8 cellular contexts compared by ENCODE assay signal in genomic region chr1:40801742-40802077, GRCh38. TPM values are rescaled to one million over a fixed set of nuclear protein-coding genes. Genes with fewer than 3 reads are reported as not detected.
DNase-seq lines count a peak whose midpoint lies in the region; ATAC-seq and TF ChIP-seq lines count a peak whose summit lies in the region.

No MANE protein-coding gene starts in this region.

- no peak for TF ChIP-seq POLR2A in thyroid gland (IDR thresholded peaks at IDR 0.05)

- H3K9ac ChIP-seq in muscle layer of colon (ENCODE audit: low read length): peak overlapping the region; percentile 66

- H3K4me1 ChIP-seq in right atrium auricular region (peaks cover 0 to 45% of the 10 kb centered on the region in 2 donors), muscle layer of colon (ENCODE audit: insufficient read depth, low read length) (peaks cover 73% of the 10 kb centered on the region), thyroid gland (peaks cover 8 to 25% of the 10 kb centered on the region in 2 donors)

- TF ChIP-seq CTCF in right atrium auricular region (IDR thresholded peaks at IDR 0.05) (no peak), brain microvascular endothelial cell (IDR thresholded peaks at IDR 0.05; ENCODE audit: low read depth, low read length, missing control alignments) (no peak), thyroid gland (IDR thresholded peaks at IDR 0.05) (no peak)

- no peaks in the 10 kb centered on the region for H3K36me3 ChIP-seq in right atrium auricular region
- no peaks in the 10 kb centered on the region for H3K36me3 ChIP-seq in brain microvascular endothelial cell (replicated peaks)
- H3K36me3 ChIP-seq in muscle layer of colon (ENCODE audit: insufficient read depth, low read length): no peaks in the 10 kb centered on the region
- no peaks in the 10 kb centered on the region for H3K36me3 ChIP-seq in thyroid gland

- 81 to 90% methylated on average over 3 of the region's 3 CpGs for WGBS in thyroid gland, 2 donors

- no peak for ATAC-seq in Right ventricle myocardium inferior
- ATAC-seq in HG02763 (IDR thresholded peaks at IDR 0.05; ENCODE audit: unreplicated experiment): no peak

- H3K27me3 ChIP-seq in right atrium auricular region (no peaks in the 10 kb centered on the region), brain microvascular endothelial cell (replicated peaks) (no peaks in the 10 kb centered on the region), muscle layer of colon (ENCODE audit: control insufficient read depth in 1 of 2, insufficient read depth in 2 of 2, low read length in 2 of 2) (no peaks in the 10 kb centered on the region), thyroid gland (no peaks in the 10 kb centered on the region)

- DNase-seq in right atrium auricular region (ENCODE audit: low spot score) (no peak), Right ventricle myocardium inferior (ENCODE audit: missing footprints) (no peak), brain microvascular endothelial cell (no peak), NCI-H2029 (lab: John Stamatoyannopoulos, UW) (no peak), thyroid gland (no peak)
- no peak for DNase-seq in stimulated activated CD8-positive, alpha-beta memory T cell treated with anti-CD3 and anti-CD28 coated beads, Interleukin-4, amount 100 ng/mL, for 48 hours

- in situ Hi-C loops in brain microvascular endothelial cell (cut with HindIII; ENCODE audit: low pct_ligation_motif_present, low sequenced_read_pairs): no loop called here

- intact Hi-C loops in Right ventricle myocardium inferior (cut with DNase I): no loop called here
- intact Hi-C loops in thyroid gland (cut with DNase I): no loop called here

- no peaks in the 10 kb centered on the region for H3K9me3 ChIP-seq in right atrium auricular region
- H3K9me3 ChIP-seq in muscle layer of colon (ENCODE audit: low read length): no peaks in the 10 kb centered on the region
- H3K9me3 ChIP-seq in thyroid gland: no peaks in the 10 kb centered on the region

- H3K4me3 ChIP-seq in right atrium auricular region: peak overlapping the region in 1 of 2 donors; percentile 46
- H3K4me3 ChIP-seq in brain microvascular endothelial cell (ENCODE audit: low read depth, low read length): peak overlapping the region; percentile 48
- peak overlapping the region in 1 of 2 donors; percentile 62 for H3K4me3 ChIP-seq in muscle layer of colon (ENCODE audit: low read depth in 1 of 2, low read length in 2 of 2)
- H3K4me3 ChIP-seq in thyroid gland (replicated peaks in 1 of 3): peak overlapping the region in 1 of 3 donors; percentile 18

- H3K27ac ChIP-seq in right atrium auricular region (peak overlapping the region; percentile 70 to 78), brain microvascular endothelial cell (no peak overlapping the region), muscle layer of colon (ENCODE audit: low read depth, low read length) (peak overlapping the region; percentile 84), thyroid gland (peak overlapping the region in 1 of 3 donors; percentile 52)

RNA-seq across cellular contexts. Expression of gene KCNQ4, which starts 18.1 kb away (rescaled TPM):
- 1 to 10 TPM; 1.0 to 1.7 TPM for total RNA-seq in right atrium auricular region
- total RNA-seq in Right ventricle myocardium inferior: 2.8 TPM
- 1 to 10 TPM in 1 of 4 donors, under 1 TPM in 3; 0.11 to 1.1 (median 0.40) TPM for total RNA-seq in thyroid gland
